25 cellular contexts compared by ENCODE assay signal in the genomic region with DNA sequence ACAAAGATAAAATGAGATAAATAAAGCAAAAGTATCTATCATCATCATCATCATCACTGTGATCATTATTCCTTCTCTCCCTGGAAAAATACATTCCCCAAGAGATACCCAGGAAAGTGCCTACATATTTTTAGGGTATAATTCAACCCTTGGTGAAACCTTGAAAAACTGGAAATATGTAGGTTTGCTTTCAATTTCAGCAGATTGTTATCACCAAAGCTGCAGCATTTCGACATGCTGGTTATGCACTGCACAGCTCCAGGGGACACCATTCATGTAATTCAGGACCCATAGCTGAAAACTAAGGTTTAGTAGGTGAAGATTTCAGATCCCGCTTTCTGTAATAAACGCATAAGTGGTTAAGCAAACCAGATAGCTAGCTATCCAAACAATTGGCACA.
"Had no signal": no experiment of that assay in that cellular context is flagged by ENCODE, and none has a peak within 500 bp of the region (broad histone marks: within the 10 kb centered on the region; RNA-seq: fewer than 3 reads in every experiment).

No MANE protein-coding gene starts in this region.

- H3K36me3 ChIP-seq: gastrocnemius medialis, neural progenitor cell, right lobe of liver, tibial artery, upper lobe of left lung had no signal

- DNase-seq: dorsolateral prefrontal cortex; effector CD4-positive, alpha-beta T cell; foreskin fibroblast; gastrocnemius medialis; head of caudate nucleus; kidney; mucosa of descending colon; naive B cell; right lobe of liver; small intestine; stimulated activated CD4-positive, alpha-beta T cell treated with anti-CD3 and anti-CD28 coated beads, Interleukin-1b, Interleukin-23, amount 100 ng/mL, for 48 hours; stimulated activated CD4-positive, alpha-beta T cell treated with anti-CD3 and anti-CD28 coated beads, Interleukin-4, amount 100 ng/mL, for 1 hour; stimulated activated CD8-positive, alpha-beta memory T cell treated with anti-CD3 and anti-CD28 coated beads, Interleukin-4, amount 100 ng/mL, for 48 hours; stimulated activated naive CD4-positive, alpha-beta T cell; stimulated activated naive CD8-positive, alpha-beta T cell treated with anti-CD3 and anti-CD28 coated beads, Interleukin-15, amount 100 ng/mL, for 72 hours; tibial artery; upper lobe of left lung had no signal

- H3K4me1 Mint-ChIP-seq: neural progenitor cell had no signal

- ATAC-seq: esophagus mucosa; gastrocnemius medialis; left lobe of liver; mucosa of descending colon; natural killer cell treated with Interleukin-12 subunit alpha and Interleukin-12 subunit beta and Interleukin-15 and Interleukin-18, amount 100 ng/mL, for 72 hours; right lobe of liver; stimulated activated naive CD8-positive, alpha-beta T cell treated with anti-CD3 and anti-CD28 coated beads, Interleukin-15, amount 100 ng/mL, for 72 hours had no signal

- H3K4me3 Mint-ChIP-seq: memory B cell; naive B cell; natural killer cell treated with Interleukin-12 subunit alpha and Interleukin-12 subunit beta and Interleukin-15 and Interleukin-18, amount 100 ng/mL, for 72 hours; neural progenitor cell; stimulated activated naive CD8-positive, alpha-beta T cell treated with anti-CD3 and anti-CD28 coated beads, Interleukin-15, amount 100 ng/mL, for 72 hours had no signal

- H3K27ac ChIP-seq: dorsolateral prefrontal cortex, gastrocnemius medialis, neural progenitor cell, parathyroid adenoma, right lobe of liver, tibial artery, upper lobe of left lung had no signal

- H3K27me3 ChIP-seq: gastrocnemius medialis, neural progenitor cell, right lobe of liver, tibial artery, upper lobe of left lung had no signal

- H3K4me3 ChIP-seq: dorsolateral prefrontal cortex, gastrocnemius medialis, lung, mucosa of descending colon, neural progenitor cell, right lobe of liver, tibial artery, upper lobe of left lung had no signal

- H3K36me3 Mint-ChIP-seq: memory B cell; naive B cell; natural killer cell treated with Interleukin-12 subunit alpha and Interleukin-12 subunit beta and Interleukin-15 and Interleukin-18, amount 100 ng/mL, for 72 hours; neural progenitor cell had no signal

- H3K4me1 ChIP-seq: gastrocnemius medialis, neural progenitor cell, parathyroid adenoma, right lobe of liver, tibial artery, upper lobe of left lung had no signal

- H3K9me3 ChIP-seq: gastrocnemius medialis, mucosa of descending colon, right lobe of liver, tibial artery, upper lobe of left lung had no signal

- H3K9me3 Mint-ChIP-seq: memory B cell; naive B cell; natural killer cell treated with Interleukin-12 subunit alpha and Interleukin-12 subunit beta and Interleukin-15 and Interleukin-18, amount 100 ng/mL, for 72 hours; neural progenitor cell; stimulated activated naive CD8-positive, alpha-beta T cell treated with anti-CD3 and anti-CD28 coated beads, Interleukin-15, amount 100 ng/mL, for 72 hours had no signal

- H3K27ac Mint-ChIP-seq: memory B cell; naive B cell; natural killer cell treated with Interleukin-12 subunit alpha and Interleukin-12 subunit beta and Interleukin-15 and Interleukin-18, amount 100 ng/mL, for 72 hours; neural progenitor cell; progenitor cell of endocrine pancreas had no signal

- H3K27me3 Mint-ChIP-seq: memory B cell; naive B cell; progenitor cell of endocrine pancreas; stimulated activated naive CD8-positive, alpha-beta T cell treated with anti-CD3 and anti-CD28 coated beads, Interleukin-15, amount 100 ng/mL, for 72 hours had no signal
